Comparison of ENCODE assay signal across 12 cellular contexts in the genomic region with DNA sequence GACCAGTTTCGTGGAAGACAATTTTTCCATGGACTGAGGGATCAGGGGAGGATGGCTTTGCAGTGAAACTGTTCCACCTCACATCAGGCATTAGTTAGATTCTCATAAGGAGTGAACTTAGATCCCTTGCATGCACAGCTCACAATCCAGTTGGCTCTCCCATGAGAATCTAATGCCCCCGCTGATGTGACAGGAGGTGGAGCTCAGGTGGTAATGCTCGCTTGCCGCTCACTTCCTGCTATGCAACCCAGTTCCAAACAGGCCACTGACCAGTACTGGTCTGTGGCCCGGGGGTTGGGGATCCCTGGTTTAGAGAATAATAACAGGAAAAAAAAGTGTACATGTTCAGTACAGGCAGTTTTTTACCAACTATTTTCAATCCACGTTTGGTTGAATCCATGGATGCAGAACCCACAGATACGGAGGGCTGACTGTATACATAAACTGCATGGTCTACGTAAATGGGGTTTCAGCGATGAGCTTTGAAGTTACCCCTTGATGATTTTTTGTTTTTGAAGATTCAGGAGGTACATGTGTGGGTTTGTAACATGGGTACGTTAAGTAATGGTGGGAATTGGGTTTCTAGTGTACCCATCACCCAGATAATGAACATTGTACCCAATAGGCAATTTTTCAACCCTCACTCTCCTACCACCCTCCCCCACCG. TPM values are rescaled to one million over a fixed set of nuclear protein-coding genes. Genes with fewer than 3 reads are reported as not detected.
DNase-seq lines count a peak whose midpoint lies in the region; ATAC-seq, FAIRE-seq and TF ChIP-seq lines count a peak whose summit lies in the region.
"Had no signal": no experiment of that assay in that cellular context is flagged by ENCODE, and none has a peak within 500 bp of the region (broad histone marks: within the 10 kb centered on the region; RNA-seq: fewer than 3 reads in every experiment).

No MANE protein-coding gene starts in this region.

- no peak for TF ChIP-seq POLR2A in GM12892 (IDR thresholded peaks at IDR 0.05; ENCODE audit: low read depth, low read length)

- H3K27ac ChIP-seq in C4-2B = 0 out of 2 replicates have a peak overlapping the region, but pooled peaks have one; percentile 5
- H3K27ac ChIP-seq in HUES64 (ENCODE audit: low read depth, low read length) = peak overlapping the region; percentile 1; the same call in 1 of the 2 replicates
- H3K27ac ChIP-seq in naive thymus-derived CD4-positive, alpha-beta T cell (ENCODE audit: low read depth, low read length) = peak overlapping the region; percentile 65

- no peaks in the 10 kb centered on the region for H3K9me3 ChIP-seq in HUES64 (ENCODE audit: insufficient read depth, low read depth, low read length)
- no peaks in the 10 kb centered on the region for H3K9me3 ChIP-seq in naive thymus-derived CD4-positive, alpha-beta T cell (ENCODE audit: control insufficient read depth in 2 of 3, low read length in 3 of 3)
- H3K9me3 ChIP-seq: pancreas had no signal

- TF ChIP-seq CTCF in C4-2B (conservative IDR thresholded peaks at IDR 0.05) = no peak

- no peak for FAIRE-seq in GM12892 (lab: Jason Lieb, UNC)
- FAIRE-seq: pancreas had no signal

- WGBS in HUES64 = 89% methylated on average over 10 of the region's 11 CpGs

- no peak for ATAC-seq in activated naive CD8-positive, alpha-beta T cell treated with anti-CD3 and anti-CD28 coated beads, Interleukin-2, amount 50 U/mL, for 24 hours
- ATAC-seq in naive thymus-derived CD4-positive, alpha-beta T cell = peak; percentile 5
- ATAC-seq in HG03378 (IDR thresholded peaks at IDR 0.05; ENCODE audit: unreplicated experiment) = no peak
- ATAC-seq: pancreas had no signal

- H3K4me3 ChIP-seq in HUES64 (ENCODE audit: low read length) = no peak overlapping the region
- H3K4me3 ChIP-seq in naive thymus-derived CD4-positive, alpha-beta T cell (ENCODE audit: low read length) = no peak overlapping the region
- H3K4me3 ChIP-seq: pancreas had no signal

- H3K9ac ChIP-seq in HUES64 (ENCODE audit: low read depth, low read length) = no peak overlapping the region

- CTCF ChIA-PET in naive thymus-derived CD4-positive, alpha-beta T cell (lab: Charles Lee) = no interaction called here

- peaks cover 35% of the 10 kb centered on the region for H3K36me3 Mint-ChIP-seq in activated naive CD8-positive, alpha-beta T cell treated with anti-CD3 and anti-CD28 coated beads, Interleukin-2, amount 50 U/mL, for 24 hours (ENCODE audit: low read depth)
- peaks cover 0 to 48% (median 8%) of the 10 kb centered on the region in 5 donors for H3K36me3 Mint-ChIP-seq in naive thymus-derived CD4-positive, alpha-beta T cell

- no peaks in the 10 kb centered on the region for H3K27me3 ChIP-seq in HUES64 (ENCODE audit: insufficient read depth, low read length)
- H3K27me3 ChIP-seq in naive thymus-derived CD4-positive, alpha-beta T cell (ENCODE audit: control insufficient read depth in 2 of 2, insufficient read depth in 2 of 2, low read length in 2 of 2) = no peaks in the 10 kb centered on the region
- H3K27me3 ChIP-seq: pancreas had no signal

- H3K9me3 Mint-ChIP-seq in activated naive CD8-positive, alpha-beta T cell treated with anti-CD3 and anti-CD28 coated beads, Interleukin-2, amount 50 U/mL, for 24 hours = no peaks in the 10 kb centered on the region
- H3K9me3 Mint-ChIP-seq in naive thymus-derived CD4-positive, alpha-beta T cell = no peaks in the 10 kb centered on the region

- DNase-seq in activated naive CD8-positive, alpha-beta T cell treated with anti-CD3 and anti-CD28 coated beads, Interleukin-2, amount 50 U/mL, for 24 hours = no peak
- DNase-seq in naive thymus-derived CD4-positive, alpha-beta T cell = peak in 1 of 9 donors; percentile 8
- DNase-seq in anterior cingulate cortex (lab: John Stamatoyannopoulos, UW) (no peak), DMS 273 treated with DMSO at 0.1 percent for 48 hours (lab: John Stamatoyannopoulos, UW) (no peak), GM12892 (ENCODE audit: insufficient read length) (no peak)
- DNase-seq: C1 segment of cervical spinal cord, NCI-H2029 treated with DMSO at 0.1 percent for 48 hours, OCI-M1, pancreas had no signal

- peaks cover 21% of the 10 kb centered on the region for H3K4me1 ChIP-seq in HUES64 (ENCODE audit: insufficient read depth, low read length)
- H3K4me1 ChIP-seq in naive thymus-derived CD4-positive, alpha-beta T cell (ENCODE audit: control insufficient read depth in 2 of 2, insufficient read depth in 2 of 2, low read length in 2 of 2) = peaks cover 38 to 77% of the 10 kb centered on the region in 2 donors

- intact Hi-C loops in naive thymus-derived CD4-positive, alpha-beta T cell (cut with micrococcal nuclease) = loop anchor here in 1 of 2 donors (1.0 kb wide), 1 partner anchor 8 kb away; no protein-coding TSS in a partner anchor

- H3K36me3 ChIP-seq in HUES64 (ENCODE audit: insufficient read depth, low read length) = peaks cover 26% of the 10 kb centered on the region
- peaks cover 0 to 8% (median 0%) of the 10 kb centered on the region in 3 experiments for H3K36me3 ChIP-seq in naive thymus-derived CD4-positive, alpha-beta T cell (ENCODE audit: control insufficient read depth in 2 of 3, insufficient read depth in 3 of 3, low read length in 3 of 3)
- H3K36me3 ChIP-seq: pancreas had no signal

- H3K27ac Mint-ChIP-seq in activated naive CD8-positive, alpha-beta T cell treated with anti-CD3 and anti-CD28 coated beads, Interleukin-2, amount 50 U/mL, for 24 hours = peak overlapping the region; percentile 88
- peak overlapping the region; percentile 85 to 97 (median 91) for H3K27ac Mint-ChIP-seq in naive thymus-derived CD4-positive, alpha-beta T cell

- no peak overlapping the region for H3K4me3 Mint-ChIP-seq in activated naive CD8-positive, alpha-beta T cell treated with anti-CD3 and anti-CD28 coated beads, Interleukin-2, amount 50 U/mL, for 24 hours
- peak overlapping the region in 8 of 10 donors; percentile 17 to 71 (median 66) for H3K4me3 Mint-ChIP-seq in naive thymus-derived CD4-positive, alpha-beta T cell

- POLR2A ChIA-PET in naive thymus-derived CD4-positive, alpha-beta T cell (lab: Charles Lee) = interaction anchor here (0.7 to 3.1 kb wide), 8 partner anchors 9 to 255 kb away, joined by 3 to 18 read pairs (median 4); partner anchors contain the start of genes OGDH, PURB and ZMIZ2

- H3K4me1 Mint-ChIP-seq in activated naive CD8-positive, alpha-beta T cell treated with anti-CD3 and anti-CD28 coated beads, Interleukin-2, amount 50 U/mL, for 24 hours = peaks cover 72% of the 10 kb centered on the region
- H3K4me1 Mint-ChIP-seq in naive thymus-derived CD4-positive, alpha-beta T cell = peaks cover 36 to 72% (median 51%) of the 10 kb centered on the region in 7 donors

- H3K27me3 Mint-ChIP-seq in activated naive CD8-positive, alpha-beta T cell treated with anti-CD3 and anti-CD28 coated beads, Interleukin-2, amount 50 U/mL, for 24 hours = no peaks in the 10 kb centered on the region
- H3K27me3 Mint-ChIP-seq in naive thymus-derived CD4-positive, alpha-beta T cell = no peaks in the 10 kb centered on the region

RNA-seq across cellular contexts. Expression of gene OGDH, which starts 24.5 kb away (rescaled TPM):
- polyA plus RNA-seq in HUES64 (2013, experiment 1 of 2) = 51.1 TPM
- polyA plus RNA-seq in HUES64 (2013, experiment 2 of 2) = 51.5 TPM
- 100 to 1,000 TPM in 1 of 5 experiments, 10 to 100 TPM in 4; 43.1 to 122 (median 66.3) TPM for total RNA-seq in naive thymus-derived CD4-positive, alpha-beta T cell
- 10 to 100 TPM; 20.3 to 25.0 TPM for polyA plus RNA-seq in naive thymus-derived CD4-positive, alpha-beta T cell
- 37.3 TPM for polyA plus RNA-seq in GM12892 (2012; ENCODE audit: missing spikeins)

RNA-seq across cellular contexts. Expression of gene TMED4, which starts 48.9 kb away (rescaled TPM):
- polyA plus RNA-seq in HUES64 (2013, experiment 1 of 2) = 39.6 TPM
- polyA plus RNA-seq in HUES64 (2013, experiment 2 of 2) = 45.5 TPM
- 10 to 100 TPM; 70.0 to 98.5 (median 95.3) TPM for total RNA-seq in naive thymus-derived CD4-positive, alpha-beta T cell
- 10 to 100 TPM; 61.6 to 93.7 TPM for polyA plus RNA-seq in naive thymus-derived CD4-positive, alpha-beta T cell
- polyA plus RNA-seq in GM12892 (2012; ENCODE audit: missing spikeins) = 40.7 TPM

RNA-seq across cellular contexts. Expression of gene DDX56, which starts 57.2 kb away (rescaled TPM):
- polyA plus RNA-seq in HUES64 (2013, experiment 1 of 2) = 57.6 TPM
- polyA plus RNA-seq in HUES64 (2013, experiment 2 of 2) = 44.7 TPM
- 100 to 1,000 TPM in 2 of 5 experiments, 10 to 100 TPM in 3; 82.8 to 124 (median 100.0) TPM for total RNA-seq in naive thymus-derived CD4-positive, alpha-beta T cell
- polyA plus RNA-seq in naive thymus-derived CD4-positive, alpha-beta T cell = 10 to 100 TPM; 43.6 to 65.1 TPM
- polyA plus RNA-seq in GM12892 (2012; ENCODE audit: missing spikeins) = 57.8 TPM

Comparison
In these comparisons a context has a peak if more than half of its experiments do, and no peak if none do; other contexts are left out.
1. H3K27ac ChIP-seq: peak in every context shown above with its lines; median percentile 65 in naive thymus-derived CD4-positive, alpha-beta T cell; 5 in C4-2B; 1 in HUES64.